ENCODE assay signal across 1 cellular context in genomic region chr10:102624094-102624493, GRCh38.
TF ChIP-seq lines count a peak whose summit lies in the region.

No MANE protein-coding gene starts in this region.

TF ChIP-seq in IMR-90, 13 proteins besides CTCF, POLR2A, EP300 and RAD21 (continued from another document):
- TF ChIP-seq FOS (IDR thresholded peaks at IDR 0.05; ENCODE audit: low read depth, low read length) (no peak), RFX5 (IDR thresholded peaks at IDR 0.05; ENCODE audit: low read depth, low read length) (no peak)
